23 cellular contexts compared by ENCODE assay signal in the genomic region with DNA sequence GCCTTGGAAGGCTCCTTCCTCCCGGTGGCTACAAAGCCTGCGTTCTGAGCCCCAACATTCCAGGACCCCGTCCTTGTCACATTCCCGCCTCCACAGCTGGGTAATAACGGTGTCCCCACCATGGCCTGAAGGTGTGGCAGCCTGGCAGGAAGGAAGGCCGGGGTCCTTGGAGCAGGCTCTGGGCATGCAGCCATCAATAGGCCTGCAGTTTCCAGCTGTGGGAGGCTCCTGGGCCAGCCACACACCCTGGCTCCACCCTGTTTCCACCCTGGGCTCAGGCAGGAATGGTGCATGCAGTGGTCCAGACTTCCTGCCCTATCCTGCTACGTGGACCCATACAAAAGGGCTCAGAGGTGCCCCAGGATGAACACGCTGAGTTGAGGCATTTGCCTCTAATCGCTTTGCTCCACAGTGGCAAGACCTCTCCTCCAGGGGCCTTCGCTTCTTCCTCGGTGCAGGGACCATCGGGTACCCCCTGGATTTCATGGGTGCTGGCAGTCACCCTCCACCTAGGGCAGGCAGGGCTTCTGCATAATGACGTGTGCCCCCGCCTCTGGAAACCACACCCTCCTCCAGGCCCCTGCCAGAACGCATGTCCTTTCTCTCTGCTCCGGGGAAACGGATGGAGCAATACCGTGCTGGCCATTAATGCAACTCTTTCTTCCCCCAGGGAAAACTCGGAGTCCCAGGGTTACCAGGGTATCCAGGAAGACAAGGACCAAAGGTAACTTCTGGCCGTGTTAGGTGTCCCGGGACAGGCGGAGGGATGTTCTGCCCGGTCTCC.
DNase-seq lines count a peak whose midpoint lies in the region; ATAC-seq, FAIRE-seq and TF ChIP-seq lines count a peak whose summit lies in the region.
"Had no signal": no experiment of that assay in that cellular context is flagged by ENCODE, and none has a peak within 500 bp of the region (broad histone marks: within the 10 kb centered on the region; RNA-seq: fewer than 3 reads in every experiment).

No MANE protein-coding gene starts in this region.

- DNase-seq in DMS 273 (lab: John Stamatoyannopoulos, UW; ENCODE audit: unreplicated experiment): peak; percentile 23
- DNase-seq in DMS 273 treated with DMSO at 0.1 percent for 48 hours (lab: John Stamatoyannopoulos, UW): no peak
- DNase-seq in left lung: no peak
- DNase-seq in thyroid gland: peak; percentile 6 to 21
- DNase-seq in GM12892 (ENCODE audit: insufficient read length): no peak
- DNase-seq in Kasumi-1 (lab: John Stamatoyannopoulos, UW): no peak
- DNase-seq: activated B cell treated with CpG ODN at 0.5 μM for 24 hours; activated CD4-positive, alpha-beta memory T cell treated with anti-CD3 and anti-CD28 coated beads for 36 hours; activated naive CD4-positive, alpha-beta T cell treated with anti-CD3 and anti-CD28 coated beads for 36 hours; activated T-cell treated with anti-CD3 and anti-CD28 coated beads for 4 hours; anterior cingulate cortex; COR-L47; NCI-H146; NCI-H2171 treated with DMSO at 0.1 percent for 48 hours; NCI-H774; PC-3; stimulated activated naive CD8-positive, alpha-beta T cell treated with anti-CD3 and anti-CD28 coated beads, Interleukin-15, Interleukin-2, amounts not matched to agents 100 U/mL and 50 U/mL, for 24 hours; upper lobe of left lung had no signal

- TF ChIP-seq POLR2A in thyroid gland (IDR thresholded peaks at IDR 0.05) (no peak), GM12892 (IDR thresholded peaks at IDR 0.05; ENCODE audit: low read depth, low read length) (no peak)

- H3K27ac ChIP-seq in left lung (no peak overlapping the region), thyroid gland (no peak overlapping the region)
- H3K27ac ChIP-seq: 22Rv1, SJSA1, upper lobe of left lung had no signal

- intact Hi-C loops in left lung (cut with DNase I): loop anchor here in 1 of 2 donors (10.0 kb wide), 1 partner anchor 199 kb away; no protein-coding TSS in a partner anchor
- intact Hi-C loops in thyroid gland (cut with DNase I): no loop called here

- H3K4me3 ChIP-seq in left lung (no peak overlapping the region), thyroid gland (replicated peaks in 1 of 3) (no peak overlapping the region)
- H3K4me3 ChIP-seq: SJSA1, upper lobe of left lung had no signal

- no peak for TF ChIP-seq CTCF in left lung (IDR thresholded peaks at IDR 0.05)
- no peak for TF ChIP-seq CTCF in thyroid gland (IDR thresholded peaks at IDR 0.05)

- ATAC-seq in esophagus mucosa (peak; percentile 49), left lung (peak; percentile 23), GM18868 (IDR thresholded peaks at IDR 0.05; ENCODE audit: unreplicated experiment) (no peak)
- ATAC-seq: PC-3; stimulated activated naive CD8-positive, alpha-beta T cell treated with anti-CD3 and anti-CD28 coated beads, Interleukin-15, Interleukin-2, amounts not matched to agents 100 U/mL and 50 U/mL, for 24 hours had no signal

- H3K4me1 ChIP-seq in left lung (peaks cover 0 to 6% of the 10 kb centered on the region in 2 donors), thyroid gland (peaks cover 14 to 27% of the 10 kb centered on the region in 2 donors)
- H3K4me1 ChIP-seq: SJSA1 had no signal

- H3K9me3 ChIP-seq in left lung (no peaks in the 10 kb centered on the region), thyroid gland (no peaks in the 10 kb centered on the region)
- H3K9me3 ChIP-seq: SJSA1, upper lobe of left lung had no signal

- peaks cover 0 to 6% of the 10 kb centered on the region in 2 donors for H3K36me3 ChIP-seq in left lung
- no peaks in the 10 kb centered on the region for H3K36me3 ChIP-seq in thyroid gland

- WGBS in thyroid gland, 2 donors: 62 to 73% methylated on average over 23 of the region's 23 CpGs

- no peak for FAIRE-seq in GM12892 (lab: Jason Lieb, UNC)
- FAIRE-seq: GM19239 had no signal

- H3K27me3 ChIP-seq in left lung (peaks cover 0 to 47% of the 10 kb centered on the region in 2 donors), thyroid gland (no peaks in the 10 kb centered on the region)
- H3K27me3 ChIP-seq: SJSA1, upper lobe of left lung had no signal

Comparison
In these comparisons a context has a peak if more than half of its experiments do, and no peak if none do; other contexts are left out.
1. DNase-seq: peak in DMS 273 (single experiment) and thyroid gland (2 of 2); none in DMS 273 treated with DMSO at 0.1 percent for 48 hours (single experiment), left lung (0 of 2), GM12892 (single experiment) and Kasumi-1 (0 of 2).